ENCODE assay signal across 10 cellular contexts in the genomic region with DNA sequence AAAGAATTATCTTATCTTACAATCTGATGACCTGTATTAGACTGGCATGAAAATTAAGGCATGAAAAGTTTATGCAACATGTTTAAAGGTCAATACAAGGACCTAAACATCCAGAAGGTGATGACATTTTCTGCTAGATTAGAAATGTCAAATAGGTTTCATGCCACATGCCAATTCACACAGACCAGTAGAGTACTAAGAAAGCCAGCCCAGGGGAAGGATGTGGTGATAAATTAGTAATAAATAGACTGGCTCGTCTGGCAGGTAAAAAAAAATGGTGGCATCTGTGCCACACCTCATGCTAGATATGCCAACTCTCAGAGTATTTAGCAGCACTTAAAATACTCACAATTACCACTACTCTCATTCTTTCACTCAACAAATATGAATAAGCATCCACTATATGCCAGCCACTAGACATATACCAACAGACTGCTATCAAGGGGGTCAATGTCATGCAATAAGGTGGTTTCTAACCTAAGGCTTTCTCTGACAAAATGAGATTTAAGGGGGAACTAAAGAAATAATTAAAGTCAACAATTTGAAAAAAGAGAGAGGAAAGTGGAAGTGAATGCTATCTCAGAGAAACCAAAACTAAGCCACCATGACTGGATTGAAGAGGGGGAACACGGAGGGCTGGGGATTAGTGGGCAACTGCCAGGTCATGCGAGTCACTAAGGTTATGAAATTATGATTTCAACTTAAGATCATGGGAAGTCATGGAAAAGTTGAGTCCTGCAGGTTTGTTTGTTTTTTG.
DNase-seq lines count a peak whose midpoint lies in the region; ATAC-seq and TF ChIP-seq lines count a peak whose summit lies in the region.
"Had no signal": no experiment of that assay in that cellular context is flagged by ENCODE, and none has a peak within 500 bp of the region (broad histone marks: within the 10 kb centered on the region; RNA-seq: fewer than 3 reads in every experiment).

No MANE protein-coding gene starts in this region.

- DNase-seq in NOMO-1 (lab: John Stamatoyannopoulos, UW; ENCODE audit: unreplicated experiment in 2 of 2) = peak; percentile 42 to 67
- no peak for DNase-seq in right lobe of liver
- no peak for DNase-seq in glutamatergic neuron
- DNase-seq in BE2C = no peak
- no peak for DNase-seq in Peyer's patch
- DNase-seq in foreskin fibroblast = no peak
- DNase-seq: hypothalamus had no signal

- WGBS in right lobe of liver (ENCODE audit: insufficient coverage, low coverage, low lambda C conversion rate, missing lambda C conversion rate) = 56% methylated on average over 3 of the region's 3 CpGs

- H3K36me3 Mint-ChIP-seq in glutamatergic neuron (ENCODE audit: unreplicated experiment) = no peaks in the 10 kb centered on the region

- no peaks in the 10 kb centered on the region for H3K9me3 Mint-ChIP-seq in glutamatergic neuron (ENCODE audit: unreplicated experiment)

- H3K9me3 ChIP-seq in right lobe of liver = no peaks in the 10 kb centered on the region
- no peaks in the 10 kb centered on the region for H3K9me3 ChIP-seq in BE2C
- H3K9me3 ChIP-seq in Peyer's patch = no peaks in the 10 kb centered on the region
- H3K9me3 ChIP-seq: HAP-1 had no signal

- H3K27me3 ChIP-seq in right lobe of liver (no peaks in the 10 kb centered on the region), BE2C (no peaks in the 10 kb centered on the region), Peyer's patch (no peaks in the 10 kb centered on the region)

- no peak for TF ChIP-seq POLR2A in right lobe of liver (IDR thresholded peaks at IDR 0.05)
- TF ChIP-seq POLR2A in Peyer's patch (IDR thresholded peaks at IDR 0.05) = no peak

- H3K4me3 ChIP-seq in right lobe of liver (no peak overlapping the region), BE2C (ENCODE audit: low read depth, low read length) (no peak overlapping the region), Peyer's patch (no peak overlapping the region), foreskin fibroblast (ENCODE audit: low read depth in 1 of 2, low read length in 2 of 2) (no peak overlapping the region)
- H3K4me3 ChIP-seq: HAP-1 had no signal

- H3K27me3 Mint-ChIP-seq in glutamatergic neuron (ENCODE audit: unreplicated experiment) = peaks cover 2% of the 10 kb centered on the region

- intact Hi-C loops in right lobe of liver (cut with DNase I) = no loop called here

- H3K27ac Mint-ChIP-seq in glutamatergic neuron (ENCODE audit: unreplicated experiment) = no peak overlapping the region

- ATAC-seq in GM18858 (IDR thresholded peaks at IDR 0.05; ENCODE audit: unreplicated experiment) (peak; percentile 31), HG02571 (IDR thresholded peaks at IDR 0.05; ENCODE audit: unreplicated experiment) (peak; percentile 45), right lobe of liver (peak in 3 of 4 donors; percentile 52 to 61 (median 55))

- no peaks in the 10 kb centered on the region for H3K36me3 ChIP-seq in right lobe of liver
- no peaks in the 10 kb centered on the region for H3K36me3 ChIP-seq in BE2C
- H3K36me3 ChIP-seq in Peyer's patch = no peaks in the 10 kb centered on the region
- H3K36me3 ChIP-seq: HAP-1 had no signal

- H3K4me3 Mint-ChIP-seq in glutamatergic neuron (ENCODE audit: unreplicated experiment) = no peak overlapping the region

- TF ChIP-seq CTCF in right lobe of liver (IDR thresholded peaks at IDR 0.05) = no peak
- TF ChIP-seq CTCF in glutamatergic neuron (IDR thresholded peaks at IDR 0.05; ENCODE audit: partially characterized antibody, unreplicated experiment) = no peak
- no peak for TF ChIP-seq CTCF in BE2C (IDR thresholded peaks at IDR 0.05; ENCODE audit: low read depth, low read length)
- TF ChIP-seq CTCF in Peyer's patch (IDR thresholded peaks at IDR 0.05) = no peak
- TF ChIP-seq CTCF in foreskin fibroblast (IDR thresholded peaks at IDR 0.05; ENCODE audit: low read depth, low read length) = no peak

- H3K27ac ChIP-seq in right lobe of liver = no peak overlapping the region
- no peak overlapping the region for H3K27ac ChIP-seq in Peyer's patch

- no peaks in the 10 kb centered on the region for H3K4me1 Mint-ChIP-seq in glutamatergic neuron (ENCODE audit: low read depth, unreplicated experiment)

- H3K4me1 ChIP-seq in right lobe of liver (peaks cover 0 to 28% (median 3%) of the 10 kb centered on the region in 4 donors), BE2C (no peaks in the 10 kb centered on the region), Peyer's patch (peaks cover 0 to 10% (median 6%) of the 10 kb centered on the region in 4 donors)
- H3K4me1 ChIP-seq: HAP-1 had no signal

Comparison
In these comparisons a context has a peak if more than half of its experiments do, and no peak if none do; other contexts are left out.
1. DNase-seq: peak in NOMO-1 (2 of 2); none in right lobe of liver (0 of 3), glutamatergic neuron (single experiment), BE2C (single experiment), Peyer's patch (0 of 3) and foreskin fibroblast (0 of 2).
2. Peak in every context shown above with its lines, with median percentiles within 50 percentile points of each other: ATAC-seq.